9 cellular contexts compared by ENCODE assay signal in the genomic region with DNA sequence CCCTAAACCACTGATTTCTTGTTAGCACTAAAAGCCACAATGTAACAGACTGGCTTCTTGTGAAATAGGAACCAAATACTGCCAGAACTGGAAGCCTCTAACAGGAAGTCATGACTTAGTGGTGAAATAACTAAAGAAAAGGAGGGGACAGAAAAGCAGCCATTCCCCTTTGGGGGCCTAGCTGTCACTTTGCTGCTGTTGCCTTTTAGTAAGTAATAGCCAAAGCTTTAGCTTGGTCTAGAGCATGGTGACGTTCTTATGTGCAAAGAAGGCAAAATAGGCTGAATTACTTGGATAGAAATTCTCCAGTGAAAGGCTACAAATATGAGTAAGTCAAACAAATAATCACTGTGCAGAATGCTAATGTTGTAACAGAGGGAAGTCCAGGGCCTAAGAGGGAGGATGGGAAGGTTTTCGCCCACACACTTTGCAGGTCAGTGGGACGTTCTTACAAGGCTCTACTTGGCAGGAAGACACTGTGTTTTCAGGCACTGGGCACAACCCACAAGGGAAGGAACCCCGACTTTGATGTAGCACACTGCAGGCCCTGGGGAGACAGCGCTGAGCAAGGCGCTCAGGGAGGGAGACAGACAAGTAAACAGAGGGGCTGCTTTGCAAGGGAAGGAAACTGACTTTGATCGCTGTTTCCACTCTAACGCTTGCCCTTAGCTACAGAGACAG. TPM values are rescaled to one million over a fixed set of nuclear protein-coding genes. Genes with fewer than 3 reads are reported as not detected.
DNase-seq lines count a peak whose midpoint lies in the region; ATAC-seq and TF ChIP-seq lines count a peak whose summit lies in the region.
"Had no signal": no experiment of that assay in that cellular context is flagged by ENCODE, and none has a peak within 500 bp of the region (broad histone marks: within the 10 kb centered on the region; RNA-seq: fewer than 3 reads in every experiment).

No MANE protein-coding gene starts in this region.

- H3K9me3 ChIP-seq in Panc1 (ENCODE audit: control insufficient read depth, insufficient read depth, low read depth, low read length) (no peaks in the 10 kb centered on the region), neutrophil (no peaks in the 10 kb centered on the region)

- no peaks in the 10 kb centered on the region for H3K36me3 ChIP-seq in Panc1 (ENCODE audit: control insufficient read depth, insufficient read depth, low read length)
- no peaks in the 10 kb centered on the region for H3K36me3 ChIP-seq in neutrophil

- CTCF ChIA-PET in Panc1 (lab: Charles Lee): no interaction called here

- intact Hi-C loops in Panc1 (cut with micrococcal nuclease; ENCODE audit: unreplicated experiment): no loop called here
- intact Hi-C loops in dorsolateral prefrontal cortex (cut with DNase I): no loop called here

- POLR2A ChIA-PET in Panc1 (lab: Charles Lee): no interaction called here

- TF ChIP-seq CTCF in Panc1 (IDR thresholded peaks at IDR 0.05) (no peak), dorsolateral prefrontal cortex (IDR thresholded peaks at IDR 0.05 in 54 of 56, conservative IDR thresholded peaks at IDR 0.05 in 2 of 56; ENCODE audit: low read depth in 1 of 56, partially characterized antibody in 56 of 56) (no peak), neutrophil (IDR thresholded peaks at IDR 0.05) (no peak)

- DNase-seq in Panc1 (ENCODE audit: low read depth, low spot score) (no peak), dorsolateral prefrontal cortex (peak in 2 of 10 donors; percentile 22 to 36), NCI-H1417 treated with DMSO at 0.1 percent for 48 hours (lab: John Stamatoyannopoulos, UW) (no peak), NCI-H2081 (lab: John Stamatoyannopoulos, UW) (no peak)

- BruUV-seq in Panc1 (replicated peaks; lab: Mats Ljungman, UMichigan): no TSS peak

- H3K4me3 ChIP-seq in Panc1 (ENCODE audit: low read depth in 2 of 2, low read length in 2 of 2): peak overlapping the region; percentile 7 to 41; a peak in 3 of 4 replicates
- H3K4me3 ChIP-seq in dorsolateral prefrontal cortex: peak overlapping the region in 3 of 59 donors; percentile 0 to 12 (median 6)
- peak overlapping the region; percentile 35 to 36 for H3K4me3 ChIP-seq in neutrophil (ENCODE audit: low read depth in 1 of 2, low read length in 1 of 2)

- H3K4me1 ChIP-seq in Panc1 (ENCODE audit: control insufficient read depth, insufficient read depth, low read length) (peaks cover 93% of the 10 kb centered on the region), neutrophil (ENCODE audit: control insufficient read depth in 1 of 2, insufficient read depth in 1 of 2, low read depth in 1 of 2, low read length in 1 of 2) (peaks cover 96 to 97% of the 10 kb centered on the region in 2 experiments)

- in situ Hi-C loops in Panc1 (cut with HindIII; ENCODE audit: low pct_unique_long_range_greater_than_20kb, low sequenced_read_pairs): no loop called here

- peak; percentile 47 for ATAC-seq in GM19351 (IDR thresholded peaks at IDR 0.05; ENCODE audit: unreplicated experiment)
- peak; percentile 39; the same call in 1 of the 2 replicates for ATAC-seq in Panc1
- no peak for ATAC-seq in HG02798 (IDR thresholded peaks at IDR 0.05; ENCODE audit: poor library complexity, unreplicated experiment)
- ATAC-seq in HG03045 (IDR thresholded peaks at IDR 0.05; ENCODE audit: unreplicated experiment): no peak

- H3K27ac ChIP-seq in Panc1 (ENCODE audit: low read length) (peak overlapping the region; percentile 89), dorsolateral prefrontal cortex (peak overlapping the region in 45 of 59 donors; percentile 1 to 73 (median 46)), neutrophil (peak overlapping the region; percentile 86)

- H3K27me3 ChIP-seq in Panc1 (ENCODE audit: control insufficient read depth, insufficient read depth, low read length) (no peaks in the 10 kb centered on the region), dorsolateral prefrontal cortex (peaks cover 0 to 89% (median 19%) of the 10 kb centered on the region in 45 donors), neutrophil (no peaks in the 10 kb centered on the region)

RNA-seq across cellular contexts. Expression of gene GAB3, which starts 16.6 kb away (rescaled TPM):
- 8.2 TPM for total RNA-seq in Panc1 (2021; ENCODE audit: unreplicated experiment)
- 2.9 TPM for polyA plus RNA-seq in Panc1 (2012; ENCODE audit: insufficient read length)
- 1 to 10 TPM in 116 of 120 experiments, under 1 TPM in 4; 0.65 to 8.7 (median 2.5) TPM for total RNA-seq in dorsolateral prefrontal cortex
- total RNA-seq: epithelial cell of proximal tubule had no signal

RNA-seq across cellular contexts. Expression of gene DKC1, which starts 28.4 kb away (rescaled TPM):
- total RNA-seq in Panc1 (2021; ENCODE audit: unreplicated experiment) (179 TPM), dorsolateral prefrontal cortex (10 to 100 TPM; 14.4 to 34.7 (median 23.6) TPM)
- polyA plus RNA-seq in Panc1 (2012; ENCODE audit: insufficient read length): 131 TPM

Comparison
In these comparisons a context has a peak if more than half of its experiments do, and no peak if none do; other contexts are left out.
1. ATAC-seq: peak in GM19351 (single experiment) and Panc1 (single experiment); none in HG02798 (single experiment) and HG03045 (single experiment).
2. Peak in every context shown above with its lines, with median percentiles within 50 percentile points of each other: H3K27ac ChIP-seq.